Comparison of ENCODE assay signal across 1 cellular context in the genomic region with DNA sequence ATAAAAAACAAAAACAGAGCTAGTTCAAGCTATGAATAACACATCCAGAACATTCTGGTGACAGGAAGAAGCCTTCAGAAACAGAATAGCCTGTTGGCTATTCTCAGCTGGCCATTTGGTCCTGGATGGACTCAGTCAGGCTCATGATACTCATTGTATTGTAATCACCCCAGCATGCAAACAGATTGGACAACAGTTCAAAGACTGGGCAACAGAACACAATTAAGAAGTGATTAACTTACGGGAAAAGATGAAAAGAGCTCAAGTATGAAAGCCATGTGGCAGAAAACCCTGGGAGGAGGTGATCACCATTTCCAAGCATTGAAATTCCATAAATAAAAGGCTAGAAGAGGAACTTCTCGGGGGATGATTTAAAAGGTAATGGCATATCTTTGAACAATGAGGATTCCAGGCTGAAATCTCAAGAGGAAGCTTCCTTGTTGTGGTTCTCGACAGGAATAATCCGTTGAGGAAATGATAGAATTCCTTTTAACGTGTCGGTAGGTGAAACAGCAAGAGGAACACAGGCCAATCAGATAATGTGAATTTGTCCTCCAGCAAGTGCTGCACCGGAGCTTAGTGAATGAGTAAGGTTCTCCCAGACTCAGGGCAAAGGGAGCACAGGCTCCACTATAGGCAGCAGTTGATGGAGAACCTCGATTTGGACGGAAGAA.
TF ChIP-seq lines count a peak whose summit lies in the region.

No MANE protein-coding gene starts in this region.

TF ChIP-seq in WTC11, 78 proteins besides CTCF, POLR2A, EP300 and RAD21 (continued from another document):
- TF ChIP-seq PRDM15 (CRISPR knock-in tag; IDR thresholded peaks at IDR 0.05) (no peak), RELA (CRISPR knock-in tag; IDR thresholded peaks at IDR 0.05; ENCODE audit: borderline replicate concordance) (no peak), SP1 (CRISPR knock-in tag; conservative IDR thresholded peaks at IDR 0.05) (no peak)
- TF ChIP-seq, protein P1, sequence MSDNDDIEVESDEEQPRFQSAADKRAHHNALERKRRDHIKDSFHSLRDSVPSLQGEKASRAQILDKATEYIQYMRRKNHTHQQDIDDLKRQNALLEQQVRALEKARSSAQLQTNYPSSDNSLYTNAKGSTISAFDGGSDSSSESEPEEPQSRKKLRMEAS (CRISPR knock-in tag; IDR thresholded peaks at IDR 0.05): no peak
